In genomic region chr1:204517382-204517781, GRCh38 we compare ENCODE assay signal across 8 cellular contexts. TPM values are rescaled to one million over a fixed set of nuclear protein-coding genes. Genes with fewer than 3 reads are reported as not detected.
DNase-seq lines count a peak whose midpoint lies in the region; ATAC-seq, FAIRE-seq and TF ChIP-seq lines count a peak whose summit lies in the region.
"Not testable (repeated sequence)": the region's sequence is repeated elsewhere in the genome, so short reads cannot be mapped to it uniquely, and the experiment has no call there.

No MANE protein-coding gene starts in this region.

- BruUV-seq in PC-3 (replicated peaks; lab: Mats Ljungman, UMichigan); endothelial cell of umbilical vein (replicated peaks; lab: Mats Ljungman, UMichigan): not testable (repeated sequence)

- FAIRE-seq in endothelial cell of umbilical vein (lab: Jason Lieb, UNC) = not testable (repeated sequence)

- WGBS in GM23248 (ENCODE audit: low coverage in 1 of 2, low lambda C conversion rate in 2 of 2, missing lambda C conversion rate in 2 of 2), 2 experiments = 90% methylated on average over 19 of the region's 19 CpGs

- H3K4me1 Mint-ChIP-seq in activated naive CD4-positive, alpha-beta T cell treated with anti-CD3 and anti-CD28 coated beads for 36 hours (ENCODE audit: low read depth) = peaks cover 68% of the 10 kb centered on the region

- H3K9ac ChIP-seq in GM23248; endothelial cell of umbilical vein (replicated peaks; ENCODE audit: extremely low read depth, insufficient read depth, low read length): not testable (repeated sequence)
- peak overlapping the region; percentile 88 for H3K9ac ChIP-seq in PC-3 (ENCODE audit: low read length)

- ATAC-seq in PC-3 = not testable (repeated sequence)

- not testable (repeated sequence) for H4K20me1 ChIP-seq in GM23248 (ENCODE audit: insufficient read depth); PC-3 (ENCODE audit: low read length); endothelial cell of umbilical vein (replicated peaks; ENCODE audit: control insufficient read depth, extremely low read depth, insufficient read depth, low read length)

- not testable (repeated sequence) for TF ChIP-seq POLR2A in endothelial cell of umbilical vein (IDR thresholded peaks at IDR 0.05; ENCODE audit: low read depth, low read length)

- not testable (repeated sequence) for H3F3A ChIP-seq in GM23248 (ENCODE audit: insufficient read depth); PC-3 (ENCODE audit: low read length, unreplicated experiment)

- TF ChIP-seq CTCF in AG04449 (IDR thresholded peaks at IDR 0.05; ENCODE audit: insufficient read depth, low read length, missing control alignments); PC-3 (conservative IDR thresholded peaks at IDR 0.05; ENCODE audit: low read depth, low read length); endothelial cell of umbilical vein (IDR thresholded peaks at IDR 0.05; ENCODE audit: extremely low read depth in 1 of 2, insufficient read depth in 1 of 2, low read depth in 1 of 2, low read length in 2 of 2); neutrophil (IDR thresholded peaks at IDR 0.05): not testable (repeated sequence)

- not testable (repeated sequence) for H3K36me3 ChIP-seq in GM23248 (ENCODE audit: low read depth); endothelial cell of umbilical vein (ENCODE audit: control insufficient read depth in 2 of 2, extremely low read depth in 1 of 2, insufficient read depth in 2 of 2, low read length in 2 of 2); neutrophil
- H3K36me3 ChIP-seq in PC-3 (ENCODE audit: low read depth, low read length) = peaks cover 39% of the 10 kb centered on the region

- not testable (repeated sequence) for H3K9me3 ChIP-seq in GM23248 (ENCODE audit: low read depth); PC-3 (ENCODE audit: low read length); endothelial cell of umbilical vein (replicated peaks; ENCODE audit: control insufficient read depth, insufficient read depth, low read length); iPS-18c (ENCODE audit: control insufficient read depth, insufficient read depth, low read length); neutrophil

- not testable (repeated sequence) for H2AFZ ChIP-seq in GM23248; PC-3 (ENCODE audit: low read length); endothelial cell of umbilical vein (ENCODE audit: low read depth, low read length)

- H3K79me2 ChIP-seq in GM23248 (ENCODE audit: insufficient read depth) (peaks cover 61% of the 10 kb centered on the region), PC-3 (ENCODE audit: low read length) (peaks cover 61% of the 10 kb centered on the region), endothelial cell of umbilical vein (ENCODE audit: control insufficient read depth, insufficient read depth, low read length) (peaks cover 60% of the 10 kb centered on the region)

- intact Hi-C loops in PC-3 (cut with micrococcal nuclease); endothelial cell of umbilical vein (cut with micrococcal nuclease): not testable (repeated sequence)
- intact Hi-C loops in activated naive CD4-positive, alpha-beta T cell treated with anti-CD3 and anti-CD28 coated beads for 36 hours (cut with micrococcal nuclease) = loop anchor here (2.0 to 10.0 kb wide), 5 partner anchors 23 to 1703 kb away; partner anchors contain the start of genes PCAT6, PIK3C2B and RBBP5

- H3K4me2 ChIP-seq in GM23248 (ENCODE audit: unreplicated experiment) = peak overlapping the region; percentile 77
- H3K4me2 ChIP-seq in PC-3 (ENCODE audit: low read length) = peak overlapping the region; percentile 84
- H3K4me2 ChIP-seq in endothelial cell of umbilical vein (ENCODE audit: insufficient read depth, low read length) = peak overlapping the region; percentile 54

- H3K9me3 Mint-ChIP-seq in activated naive CD4-positive, alpha-beta T cell treated with anti-CD3 and anti-CD28 coated beads for 36 hours = not testable (repeated sequence)

- H3K4me3 Mint-ChIP-seq in activated naive CD4-positive, alpha-beta T cell treated with anti-CD3 and anti-CD28 coated beads for 36 hours = not testable (repeated sequence)

- H3K4me3 ChIP-seq in AG04449 (ENCODE audit: low read depth, low read length) (peak overlapping the region; percentile 90), GM23248 (peak overlapping the region; percentile 88), PC-3 (ENCODE audit: low read length) (peak overlapping the region; percentile 69), endothelial cell of umbilical vein (replicated peaks in 1 of 3; ENCODE audit: insufficient read depth in 1 of 3, low read depth in 1 of 3, low read length in 3 of 3) (peak overlapping the region in 1 of 3 experiments; percentile 90), iPS-18c (ENCODE audit: insufficient read depth, low read depth, low read length) (peak overlapping the region; percentile 94; the same call in 1 of the 2 replicates), neutrophil (ENCODE audit: low read depth in 1 of 2, low read length in 1 of 2) (peak overlapping the region; percentile 57 to 74)

- H3K9me2 ChIP-seq in GM23248 (ENCODE audit: insufficient read depth); PC-3 (replicated peaks; ENCODE audit: low read length): not testable (repeated sequence)

- not testable (repeated sequence) for DNase-seq in AG04449 (ENCODE audit: low read depth, low spot score); GM23248; PC-3; endothelial cell of umbilical vein (ENCODE audit: low read depth, low spot score)
- peak; percentile 45 for DNase-seq in activated naive CD4-positive, alpha-beta T cell treated with anti-CD3 and anti-CD28 coated beads for 36 hours
- peak; percentile 17 for DNase-seq in stimulated activated naive CD4-positive, alpha-beta T cell treated with Interleukin-2 at 50 U/mL for 16 hours (lab: John Stamatoyannopoulos, UW)

- peaks cover 34% of the 10 kb centered on the region for H3K36me3 Mint-ChIP-seq in activated naive CD4-positive, alpha-beta T cell treated with anti-CD3 and anti-CD28 coated beads for 36 hours (ENCODE audit: low read depth)

- not testable (repeated sequence) for H3K27ac Mint-ChIP-seq in activated naive CD4-positive, alpha-beta T cell treated with anti-CD3 and anti-CD28 coated beads for 36 hours

- not testable (repeated sequence) for H3K27me3 Mint-ChIP-seq in activated naive CD4-positive, alpha-beta T cell treated with anti-CD3 and anti-CD28 coated beads for 36 hours (ENCODE audit: low read depth)

- not testable (repeated sequence) for H3K27ac ChIP-seq in GM23248; PC-3 (ENCODE audit: low read length); endothelial cell of umbilical vein (ENCODE audit: insufficient read depth, low read depth, low read length)
- H3K27ac ChIP-seq in neutrophil = peak overlapping the region; percentile 99

- not testable (repeated sequence) for H3K27me3 ChIP-seq in GM23248 (replicated peaks; ENCODE audit: insufficient read depth); PC-3 (ENCODE audit: low read length); endothelial cell of umbilical vein (ENCODE audit: control insufficient read depth in 2 of 2, insufficient read depth in 2 of 2, low read length in 2 of 2); neutrophil

- CTCF ChIA-PET in AG04449 (lab: Yijun Ruan, JAX) = interaction anchor here (1.1 to 3.6 kb wide), 3 partner anchors 14 to 290 kb away, joined by 4 to 20 read pairs (median 9); no protein-coding TSS in a partner anchor
- CTCF ChIA-PET in PC-3 (lab: Charles Lee) = interaction anchor here (0.7 kb wide), 1 partner anchor 61 kb away, joined by 3 read pairs; no protein-coding TSS in a partner anchor
- CTCF ChIA-PET in activated naive CD4-positive, alpha-beta T cell treated with anti-CD3 and anti-CD28 coated beads for 36 hours (lab: Charles Lee) = interaction anchor here (1.3 to 1.9 kb wide), 3 partner anchors 8 to 48 kb away, joined by 3 to 7 read pairs (median 3); no protein-coding TSS in a partner anchor
- CTCF ChIA-PET in endothelial cell of umbilical vein (lab: Charles Lee) = interaction anchor here (2.6 kb wide), 1 partner anchor 14 kb away, joined by 12 read pairs; no protein-coding TSS in a partner anchor

- H3K9me1 ChIP-seq in endothelial cell of umbilical vein (replicated peaks; ENCODE audit: control insufficient read depth, extremely low read depth, insufficient read depth, low read length) = not testable (repeated sequence)

- POLR2A ChIA-PET in AG04449 (lab: Yijun Ruan, JAX); PC-3 (lab: Charles Lee; ENCODE audit: unreplicated experiment): not testable (repeated sequence)
- POLR2A ChIA-PET in endothelial cell of umbilical vein (lab: Charles Lee) = interaction anchor here (2.1 kb wide), 1 partner anchor 10 kb away, joined by 17 read pairs; no protein-coding TSS in a partner anchor

- in situ Hi-C loops in GM23248 (cut with MboI) = not testable (repeated sequence)

- dilution Hi-C loops in endothelial cell of umbilical vein (cut with MboI; ENCODE audit: extremely low pct_ligation_motif_present, low sequenced_read_pairs) = not testable (repeated sequence)

- H3K4me1 ChIP-seq in GM23248 (ENCODE audit: insufficient read depth) = peaks cover 13% of the 10 kb centered on the region
- H3K4me1 ChIP-seq in PC-3 (ENCODE audit: insufficient read depth, low read length) = peaks cover 14% of the 10 kb centered on the region
- not testable (repeated sequence) for H3K4me1 ChIP-seq in endothelial cell of umbilical vein (ENCODE audit: control insufficient read depth, extremely low read depth, insufficient read depth, low read length)
- peaks cover 93% of the 10 kb centered on the region in 2 experiments for H3K4me1 ChIP-seq in neutrophil (ENCODE audit: control insufficient read depth in 1 of 2, insufficient read depth in 1 of 2, low read depth in 1 of 2, low read length in 1 of 2)

RNA-seq across cellular contexts. Expression of gene MDM4, which starts 1.2 kb away (rescaled TPM):
- 12.6 and 17.2 TPM in 2 replicates for total RNA-seq in GM23248 (2014; rRNA removed; shearing (Covaris generic))
- polyA plus RNA-seq in GM23248 (2016; fragmentation: Nextera tagmentation; extraction: Ambion mirVana) = 9.6 and 11.7 TPM in 2 replicates
- total RNA-seq in PC-3 (2014; rRNA removed) = 36.3 and 55.7 TPM in 2 replicates
- total RNA-seq in activated naive CD4-positive, alpha-beta T cell treated with anti-CD3 and anti-CD28 coated beads for 36 hours = 100 to 1,000 TPM; 109 TPM
- 49.6 and 67.0 TPM in 2 replicates for total RNA-seq in endothelial cell of umbilical vein
- 10.4 and 11.7 TPM in 2 replicates for polyA plus RNA-seq in endothelial cell of umbilical vein
- 3.3 and 5.0 TPM in 2 replicates for polyA plus RNA-seq in endothelial cell of umbilical vein (2011; cell fraction: cytosol; rRNA removed)
- polyA plus RNA-seq in endothelial cell of umbilical vein (2011; cell fraction: nucleus; rRNA removed) = 69.0 and 78.9 TPM in 2 replicates
- polyA plus RNA-seq in endothelial cell of umbilical vein (2012) = 6.3 and 8.8 TPM in 2 replicates
- polyA minus RNA-seq in endothelial cell of umbilical vein = 76.0 and 107 TPM in 2 replicates
- polyA minus RNA-seq in endothelial cell of umbilical vein (2011; cell fraction: cytosol; rRNA and poly(A)+ RNA removed) = 10.9 TPM
- 155 and 217 TPM in 2 replicates for polyA minus RNA-seq in endothelial cell of umbilical vein (2011; cell fraction: nucleus; rRNA and poly(A)+ RNA removed)

RNA-seq across cellular contexts. Expression of gene PIK3C2B, which starts 22.8 kb away (rescaled TPM):
- total RNA-seq in GM23248 (2014; rRNA removed; shearing (Covaris generic)) = 0.63 and 0.76 TPM in 2 replicates
- polyA plus RNA-seq in GM23248 (2016; fragmentation: Nextera tagmentation; extraction: Ambion mirVana) (0.20 and 0.53 TPM in 2 replicates), endothelial cell of umbilical vein (33.7 and 36.3 TPM in 2 replicates)
- total RNA-seq in PC-3 (2014; rRNA removed) (34.7 and 35.3 TPM in 2 replicates), endothelial cell of umbilical vein (41.8 and 49.0 TPM in 2 replicates)
- 10 to 100 TPM; 61.0 to 65.4 TPM for total RNA-seq in activated naive CD4-positive, alpha-beta T cell treated with anti-CD3 and anti-CD28 coated beads for 36 hours
- polyA plus RNA-seq in endothelial cell of umbilical vein (2011; cell fraction: cytosol; rRNA removed) = 19.6 and 22.7 TPM in 2 replicates
- 66.4 and 67.8 TPM in 2 replicates for polyA plus RNA-seq in endothelial cell of umbilical vein (2011; cell fraction: nucleus; rRNA removed)
- polyA plus RNA-seq in endothelial cell of umbilical vein (2012) = 4.7 and 8.1 TPM in 2 replicates
- polyA minus RNA-seq in endothelial cell of umbilical vein = 87.9 and 88.7 TPM in 2 replicates
- polyA minus RNA-seq in endothelial cell of umbilical vein (2011; cell fraction: cytosol; rRNA and poly(A)+ RNA removed) = 55.5 TPM
- polyA minus RNA-seq in endothelial cell of umbilical vein (2011; cell fraction: nucleus; rRNA and poly(A)+ RNA removed) = 89.1 and 98.8 TPM in 2 replicates

Comparison
In these comparisons a context has a peak if more than half of its experiments do, and no peak if none do; other contexts are left out.
1. RNA of gene PIK3C2B, which starts 22.8 kb away (total RNA-seq): 61.0 to 65.4 TPM in activated naive CD4-positive, alpha-beta T cell treated with anti-CD3 and anti-CD28 coated beads for 36 hours, 41.8 to 49.0 TPM in endothelial cell of umbilical vein and 34.7 to 35.3 TPM in PC-3; 0.63 to 0.76 TPM in GM23248; every median in the first group is over 10 times any median in the second.
2. Peak in every context shown above with its lines, with median percentiles within 50 percentile points of each other: H3K4me2 ChIP-seq.